28 cellular contexts compared by ENCODE assay signal in the genomic region with DNA sequence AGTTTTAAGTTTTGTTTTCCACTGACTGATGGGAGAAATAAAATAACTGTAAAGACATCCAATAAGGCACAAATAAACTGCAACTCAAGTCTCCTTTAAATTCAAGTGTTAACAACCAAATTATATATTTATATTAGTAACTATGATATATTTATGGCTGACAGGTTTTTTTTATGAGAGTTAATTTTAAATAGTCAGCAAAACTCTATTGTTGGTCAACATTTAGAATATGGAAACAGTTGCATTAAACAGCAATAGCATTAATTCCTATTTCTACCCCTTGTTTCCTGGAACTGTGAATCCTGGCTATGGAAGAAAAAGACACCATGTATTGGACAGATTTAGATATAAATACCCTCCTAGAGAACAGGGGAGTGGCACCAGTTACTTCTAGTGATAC.
"Had no signal": no experiment of that assay in that cellular context is flagged by ENCODE, and none has a peak within 500 bp of the region (broad histone marks: within the 10 kb centered on the region; RNA-seq: fewer than 3 reads in every experiment).

No MANE protein-coding gene starts in this region.

- H3K4me2 ChIP-seq: neural progenitor cell, smooth muscle cell had no signal

- H3K9me3 ChIP-seq: ovary, suprapubic skin, testis, tibial artery, transverse colon, upper lobe of right lung, uterus had no signal

- H2AFZ ChIP-seq: neural progenitor cell, parathyroid adenoma had no signal

- DNase-seq: natural killer cell; occipital lobe; ovary; posterior cingulate gyrus; psoas muscle; right cardiac atrium; spleen; stimulated activated CD4-positive, alpha-beta T cell treated with anti-CD3 and anti-CD28 coated beads, Interleukin-12 subunit alpha, Interleukin-12 subunit beta, amount 100 ng/mL, for 4 hours; stimulated activated CD4-positive, alpha-beta T cell treated with anti-CD3 and anti-CD28 coated beads, Interleukin-1b, Interleukin-23, amount 100 ng/mL, for 48 hours; stimulated activated CD4-positive, alpha-beta T cell treated with anti-CD3 and anti-CD28 coated beads, Interleukin-4, amount 100 ng/mL, for 1 hour; stimulated activated CD4-positive, alpha-beta T cell treated with anti-CD3 and anti-CD28 coated beads, Interleukin-4, amount 100 ng/mL, for 4 hours; stimulated activated CD8-positive, alpha-beta memory T cell treated with anti-CD3 and anti-CD28 coated beads, Interleukin-4, amount 100 ng/mL, for 48 hours; stimulated activated naive CD4-positive, alpha-beta T cell; stimulated activated naive CD8-positive, alpha-beta T cell treated with anti-CD3 and anti-CD28 coated beads, Interleukin-15, amount 100 ng/mL, for 72 hours; stimulated activated naive CD8-positive, alpha-beta T cell treated with anti-CD3 and anti-CD28 coated beads, Interleukin-15, Interleukin-2, amounts not matched to agents 100 U/mL and 50 U/mL, for 24 hours; substantia nigra; testis; tibial artery; transverse colon; upper lobe of right lung; uterus had no signal

- ATAC-seq: natural killer cell; psoas muscle; right cardiac atrium; sciatic nerve; stimulated activated memory B cell treated with anti-CD40 and anti-IgM and Interleukin-4, amounts not matched to agents 10 μg/mL and 1 μg/mL and 100 μg/mL, for 72 hours; stimulated activated naive CD8-positive, alpha-beta T cell treated with anti-CD3 and anti-CD28 coated beads, Interleukin-15, amount 100 ng/mL, for 72 hours; stimulated activated naive CD8-positive, alpha-beta T cell treated with anti-CD3 and anti-CD28 coated beads, Interleukin-15, Interleukin-2, amounts not matched to agents 100 U/mL and 50 U/mL, for 24 hours; upper lobe of right lung had no signal

- H3K79me2 ChIP-seq: parathyroid adenoma had no signal

- H3K4me1 ChIP-seq: neural progenitor cell, parathyroid adenoma, psoas muscle, suprapubic skin, testis, tibial artery, transverse colon, upper lobe of right lung, uterus had no signal

- H3K27me3 ChIP-seq: neural progenitor cell, ovary, spleen, suprapubic skin, testis, tibial artery, transverse colon, upper lobe of right lung, uterus had no signal

- H3K4me3 ChIP-seq: neural progenitor cell, ovary, psoas muscle, skin epidermis, smooth muscle cell, spleen, suprapubic skin, testis, tibial artery, transverse colon, upper lobe of right lung, uterus had no signal

- H3K36me3 ChIP-seq: neural progenitor cell, ovary, spleen, suprapubic skin, tibial artery, transverse colon, upper lobe of right lung, uterus had no signal

- H3K27ac ChIP-seq: neural progenitor cell, ovary, parathyroid adenoma, psoas muscle, skin epidermis, spleen, suprapubic skin, testis, tibial artery, transverse colon, upper lobe of right lung, uterus had no signal

- H3K9ac ChIP-seq: neural progenitor cell, parathyroid adenoma had no signal
